In the genomic region with DNA sequence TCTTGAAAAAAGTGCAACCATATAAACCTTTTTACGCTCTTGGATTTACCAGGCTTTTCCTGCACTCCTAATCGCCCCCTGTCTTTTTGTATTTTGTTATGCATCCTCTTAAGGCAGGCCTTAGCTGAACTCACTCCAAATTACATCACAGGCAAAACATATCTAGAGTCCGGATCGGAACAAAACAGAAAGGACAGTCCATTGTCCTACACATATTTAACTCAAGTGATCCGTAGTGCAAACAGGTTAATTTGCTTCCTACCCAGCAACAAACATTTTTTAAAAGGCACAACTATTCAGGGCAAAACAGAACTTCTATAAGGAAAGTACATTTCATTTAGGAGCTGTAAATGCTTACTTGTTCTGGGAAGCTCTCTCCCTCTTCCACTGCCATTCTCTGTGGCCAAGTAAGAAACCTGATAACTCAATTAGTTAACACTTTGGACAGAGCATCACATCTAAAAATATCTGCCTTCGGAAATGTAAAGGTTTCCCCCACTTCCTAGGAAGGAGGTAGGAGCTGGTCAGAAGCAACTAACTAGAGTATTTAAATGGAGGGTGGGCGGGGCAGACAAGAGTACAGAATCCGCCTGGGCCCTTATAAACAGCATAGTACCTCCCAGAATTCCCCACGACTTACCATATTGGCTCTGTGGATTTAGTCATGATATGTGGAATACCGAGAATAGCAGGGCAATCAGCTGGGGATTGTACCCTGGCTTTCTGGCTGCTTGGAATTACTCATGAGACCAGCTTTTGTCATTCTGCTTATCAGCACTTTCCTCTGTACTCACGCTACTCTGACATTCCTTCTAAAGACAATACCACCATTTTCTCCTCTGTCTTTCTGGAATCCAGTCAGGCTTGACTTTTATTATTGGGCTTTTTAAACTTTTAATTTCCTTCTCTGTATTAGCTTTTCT, we compare ENCODE assay signal across 1 cellular context.
TF ChIP-seq lines count a peak whose summit lies in the region.

No MANE protein-coding gene starts in this region.

TF ChIP-seq in K562, 482 proteins besides CTCF, POLR2A, EP300 and RAD21 (continued from another document and continues in another):
- TF ChIP-seq ZBTB40 (IDR thresholded peaks at IDR 0.05) (peak; percentile 40; the same call in 1 of the 2 replicates), ZBTB40 (CRISPR knock-in tag; IDR thresholded peaks at IDR 0.05) (no peak), BMI1 (IDR thresholded peaks at IDR 0.05; ENCODE audit: low read length) (no peak), HBP1 (CRISPR knock-in tag; IDR thresholded peaks at IDR 0.05) (no peak), TAF15 (IDR thresholded peaks at IDR 0.05; ENCODE audit: low read depth, low read length) (no peak), RBBP5 (IDR thresholded peaks at IDR 0.05; ENCODE audit: borderline replicate concordance, insufficient read depth, low read length, poor library complexity, severe bottlenecking) (no peak), PTBP1 (IDR thresholded peaks at IDR 0.05; ENCODE audit: low read depth, low read length) (no peak), GABPA (tag; conservative IDR thresholded peaks at IDR 0.05; ENCODE audit: low read depth) (0 out of 2 replicates have a peak, but pooled peaks have one; percentile 25), ZNF347 (CRISPR knock-in tag; IDR thresholded peaks at IDR 0.05; ENCODE audit: low read depth) (no peak), ELK3 (CRISPR knock-in tag; IDR thresholded peaks at IDR 0.05) (no peak), ETV6 (IDR thresholded peaks at IDR 0.05; ENCODE audit: borderline replicate concordance in 1 of 2, low read depth in 2 of 2, low read length in 1 of 2) (no peak), ETV6 (CRISPR knock-in tag; IDR thresholded peaks at IDR 0.05; ENCODE audit: borderline replicate concordance) (no peak), MEF2D (tag; conservative IDR thresholded peaks at IDR 0.05; ENCODE audit: low read depth) (peak; percentile 90), CBFB (CRISPR knock-in tag; IDR thresholded peaks at IDR 0.05) (no peak), ZNF217 (CRISPR knock-in tag; IDR thresholded peaks at IDR 0.05) (no peak), ZNF707 (CRISPR knock-in tag; conservative IDR thresholded peaks at IDR 0.05) (no peak), CAMTA2 (CRISPR knock-in tag; conservative IDR thresholded peaks at IDR 0.05) (no peak), ZNF780A (CRISPR knock-in tag; IDR thresholded peaks at IDR 0.05) (no peak), CREB3 (tag; conservative IDR thresholded peaks at IDR 0.05; ENCODE audit: low read depth) (peak; percentile 80; the same call in 1 of the 2 replicates), ZKSCAN1 (IDR thresholded peaks at IDR 0.05; ENCODE audit: low read depth, low read length) (no peak), KDM5B (IDR thresholded peaks at IDR 0.05; ENCODE audit: insufficient replicate concordance, low read depth, low read length) (no peak), CREM (IDR thresholded peaks at IDR 0.05; ENCODE audit: low read depth) (peak; percentile 50), PML (IDR thresholded peaks at IDR 0.05; ENCODE audit: low read length) (no peak; the same call in 1 of the 2 replicates), ZNF699 (CRISPR knock-in tag; IDR thresholded peaks at IDR 0.05; ENCODE audit: insufficient replicate concordance) (no peak), POLR2AphosphoS5 (IDR thresholded peaks at IDR 0.05; ENCODE audit: control insufficient read depth, insufficient read depth, low read depth, low read length) (no peak), RBM15 (IDR thresholded peaks at IDR 0.05; ENCODE audit: insufficient read depth, low read length) (no peak), MAX (CRISPR knock-in tag; IDR thresholded peaks at IDR 0.05) (no peak), NCOA4 (IDR thresholded peaks at IDR 0.05; ENCODE audit: partially characterized antibody) (no peak), NELFE (IDR thresholded peaks at IDR 0.05; ENCODE audit: insufficient read depth, insufficient read length) (no peak), ZNF354B (CRISPR knock-in tag; IDR thresholded peaks at IDR 0.05) (no peak), ARID1B (IDR thresholded peaks at IDR 0.05) (peak; percentile 52; the same call in 1 of the 2 replicates), ZNF224 (CRISPR knock-in tag; IDR thresholded peaks at IDR 0.05) (no peak), ZNF121 (CRISPR knock-in tag; conservative IDR thresholded peaks at IDR 0.05) (no peak)
- TF ChIP-seq, protein P1, sequence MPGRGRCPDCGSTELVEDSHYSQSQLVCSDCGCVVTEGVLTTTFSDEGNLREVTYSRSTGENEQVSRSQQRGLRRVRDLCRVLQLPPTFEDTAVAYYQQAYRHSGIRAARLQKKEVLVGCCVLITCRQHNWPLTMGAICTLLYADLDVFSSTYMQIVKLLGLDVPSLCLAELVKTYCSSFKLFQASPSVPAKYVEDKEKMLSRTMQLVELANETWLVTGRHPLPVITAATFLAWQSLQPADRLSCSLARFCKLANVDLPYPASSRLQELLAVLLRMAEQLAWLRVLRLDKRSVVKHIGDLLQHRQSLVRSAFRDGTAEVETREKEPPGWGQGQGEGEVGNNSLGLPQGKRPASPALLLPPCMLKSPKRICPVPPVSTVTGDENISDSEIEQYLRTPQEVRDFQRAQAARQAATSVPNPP (IDR thresholded peaks at IDR 0.05; ENCODE audit: borderline replicate concordance, insufficient read depth, insufficient read length), result no peak
- TF ChIP-seq, protein P2, sequence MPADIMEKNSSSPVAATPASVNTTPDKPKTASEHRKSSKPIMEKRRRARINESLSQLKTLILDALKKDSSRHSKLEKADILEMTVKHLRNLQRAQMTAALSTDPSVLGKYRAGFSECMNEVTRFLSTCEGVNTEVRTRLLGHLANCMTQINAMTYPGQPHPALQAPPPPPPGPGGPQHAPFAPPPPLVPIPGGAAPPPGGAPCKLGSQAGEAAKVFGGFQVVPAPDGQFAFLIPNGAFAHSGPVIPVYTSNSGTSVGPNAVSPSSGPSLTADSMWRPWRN (IDR thresholded peaks at IDR 0.05; ENCODE audit: low read depth), result no peak
- TF ChIP-seq, protein P3, sequence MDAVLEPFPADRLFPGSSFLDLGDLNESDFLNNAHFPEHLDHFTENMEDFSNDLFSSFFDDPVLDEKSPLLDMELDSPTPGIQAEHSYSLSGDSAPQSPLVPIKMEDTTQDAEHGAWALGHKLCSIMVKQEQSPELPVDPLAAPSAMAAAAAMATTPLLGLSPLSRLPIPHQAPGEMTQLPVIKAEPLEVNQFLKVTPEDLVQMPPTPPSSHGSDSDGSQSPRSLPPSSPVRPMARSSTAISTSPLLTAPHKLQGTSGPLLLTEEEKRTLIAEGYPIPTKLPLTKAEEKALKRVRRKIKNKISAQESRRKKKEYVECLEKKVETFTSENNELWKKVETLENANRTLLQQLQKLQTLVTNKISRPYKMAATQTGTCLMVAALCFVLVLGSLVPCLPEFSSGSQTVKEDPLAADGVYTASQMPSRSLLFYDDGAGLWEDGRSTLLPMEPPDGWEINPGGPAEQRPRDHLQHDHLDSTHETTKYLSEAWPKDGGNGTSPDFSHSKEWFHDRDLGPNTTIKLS (IDR thresholded peaks at IDR 0.05; ENCODE audit: borderline replicate concordance, low read depth), result no peak
- TF ChIP-seq, protein P4, sequence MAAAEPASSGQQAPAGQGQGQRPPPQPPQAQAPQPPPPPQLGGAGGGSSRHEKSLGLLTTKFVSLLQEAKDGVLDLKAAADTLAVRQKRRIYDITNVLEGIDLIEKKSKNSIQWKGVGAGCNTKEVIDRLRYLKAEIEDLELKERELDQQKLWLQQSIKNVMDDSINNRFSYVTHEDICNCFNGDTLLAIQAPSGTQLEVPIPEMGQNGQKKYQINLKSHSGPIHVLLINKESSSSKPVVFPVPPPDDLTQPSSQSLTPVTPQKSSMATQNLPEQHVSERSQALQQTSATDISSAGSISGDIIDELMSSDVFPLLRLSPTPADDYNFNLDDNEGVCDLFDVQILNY (CRISPR knock-in tag; IDR thresholded peaks at IDR 0.05), result no peak
- TF ChIP-seq, protein P5, sequence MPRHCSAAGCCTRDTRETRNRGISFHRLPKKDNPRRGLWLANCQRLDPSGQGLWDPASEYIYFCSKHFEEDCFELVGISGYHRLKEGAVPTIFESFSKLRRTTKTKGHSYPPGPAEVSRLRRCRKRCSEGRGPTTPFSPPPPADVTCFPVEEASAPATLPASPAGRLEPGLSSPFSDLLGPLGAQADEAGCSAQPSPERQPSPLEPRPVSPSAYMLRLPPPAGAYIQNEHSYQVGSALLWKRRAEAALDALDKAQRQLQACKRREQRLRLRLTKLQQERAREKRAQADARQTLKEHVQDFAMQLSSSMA (CRISPR knock-in tag; IDR thresholded peaks at IDR 0.05), result no peak
